Comparison of ENCODE assay signal across 9 cellular contexts in genomic region chr10:47152861-47153349, GRCh38.
DNase-seq lines count a peak whose midpoint lies in the region; ATAC-seq and TF ChIP-seq lines count a peak whose summit lies in the region.
"Had no signal": no experiment of that assay in that cellular context is flagged by ENCODE, and none has a peak within 500 bp of the region (broad histone marks: within the 10 kb centered on the region; RNA-seq: fewer than 3 reads in every experiment).

No MANE protein-coding gene starts in this region.

- no peak overlapping the region for H3K27ac ChIP-seq in colonic mucosa

- no peaks in the 10 kb centered on the region for H3K27me3 ChIP-seq in colonic mucosa

- no peaks in the 10 kb centered on the region for H3K36me3 ChIP-seq in colonic mucosa

- H3K9ac ChIP-seq in colonic mucosa (ENCODE audit: low read depth in 2 of 2, low read length in 2 of 2): no peak overlapping the region

- no peaks in the 10 kb centered on the region for H3K4me1 ChIP-seq in colonic mucosa

- peak; percentile 40 for TF ChIP-seq CTCF in fibroblast of villous mesenchyme (IDR thresholded peaks at IDR 0.05; ENCODE audit: insufficient read depth, low read depth, low read length)
- TF ChIP-seq CTCF in colonic mucosa (IDR thresholded peaks at IDR 0.05): no peak

- H3K4me3 ChIP-seq in fibroblast of villous mesenchyme (ENCODE audit: low read depth, low read length): no peak overlapping the region
- H3K4me3 ChIP-seq in colonic mucosa: no peak overlapping the region

- no peaks in the 10 kb centered on the region for H3K9me3 ChIP-seq in colonic mucosa

- ATAC-seq in GM19351 (IDR thresholded peaks at IDR 0.05; ENCODE audit: unreplicated experiment): peak; percentile 50
- no peak for ATAC-seq in HG02970 (IDR thresholded peaks at IDR 0.05; ENCODE audit: low FRiP score, unreplicated experiment)
- no peak for ATAC-seq in left colon
- ATAC-seq: left lobe of liver had no signal

- intact Hi-C loops in colonic mucosa (cut with DNase I): no loop called here
- intact Hi-C loops in left colon (cut with DNase I, micrococcal nuclease): no loop called here

- DNase-seq in A172 (ENCODE audit: low spot score): peak; percentile 52
- peak; percentile 89 for DNase-seq in RKO (ENCODE audit: low spot score)
- no peak for DNase-seq in fibroblast of villous mesenchyme (ENCODE audit: low read depth)
- no peak for DNase-seq in colonic mucosa
- no peak for DNase-seq in left colon
- DNase-seq in NCI-H2029 treated with DMSO at 0.1 percent for 48 hours (lab: John Stamatoyannopoulos, UW): no peak

Comparison
In these comparisons a context has a peak if more than half of its experiments do, and no peak if none do; other contexts are left out.
1. DNase-seq: peak in A172 (single experiment) and RKO (single experiment); none in fibroblast of villous mesenchyme (single experiment), colonic mucosa (single experiment), left colon (0 of 2) and NCI-H2029 treated with DMSO at 0.1 percent for 48 hours (single experiment).